1 cellular context compared by ENCODE assay signal in the genomic region with DNA sequence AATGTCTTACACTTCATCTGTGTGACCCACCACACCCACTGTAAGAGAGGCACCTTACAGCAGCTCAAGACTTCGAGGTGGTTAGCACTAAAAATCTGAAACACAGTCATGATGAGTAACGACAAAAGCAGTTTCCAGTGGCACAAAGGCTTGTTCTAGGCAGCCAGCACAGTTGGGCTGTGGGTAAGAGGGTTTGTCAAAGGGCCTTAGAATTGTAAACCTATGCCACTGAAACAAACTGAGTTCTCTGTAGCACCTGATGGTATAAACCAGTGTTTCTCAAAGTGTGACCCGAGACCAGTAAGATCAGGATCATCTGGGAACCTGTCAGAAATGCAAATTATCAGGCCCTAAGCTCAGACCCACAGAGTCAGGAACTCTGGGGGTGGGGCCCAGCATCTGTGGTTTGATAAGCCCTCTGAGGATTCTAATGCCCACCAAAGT.
TF ChIP-seq lines count a peak whose summit lies in the region.

No MANE protein-coding gene starts in this region.

TF ChIP-seq in GM23338, 12 proteins besides CTCF, POLR2A, EP300 and RAD21 (continued from another document):
- TF ChIP-seq, protein P1, sequence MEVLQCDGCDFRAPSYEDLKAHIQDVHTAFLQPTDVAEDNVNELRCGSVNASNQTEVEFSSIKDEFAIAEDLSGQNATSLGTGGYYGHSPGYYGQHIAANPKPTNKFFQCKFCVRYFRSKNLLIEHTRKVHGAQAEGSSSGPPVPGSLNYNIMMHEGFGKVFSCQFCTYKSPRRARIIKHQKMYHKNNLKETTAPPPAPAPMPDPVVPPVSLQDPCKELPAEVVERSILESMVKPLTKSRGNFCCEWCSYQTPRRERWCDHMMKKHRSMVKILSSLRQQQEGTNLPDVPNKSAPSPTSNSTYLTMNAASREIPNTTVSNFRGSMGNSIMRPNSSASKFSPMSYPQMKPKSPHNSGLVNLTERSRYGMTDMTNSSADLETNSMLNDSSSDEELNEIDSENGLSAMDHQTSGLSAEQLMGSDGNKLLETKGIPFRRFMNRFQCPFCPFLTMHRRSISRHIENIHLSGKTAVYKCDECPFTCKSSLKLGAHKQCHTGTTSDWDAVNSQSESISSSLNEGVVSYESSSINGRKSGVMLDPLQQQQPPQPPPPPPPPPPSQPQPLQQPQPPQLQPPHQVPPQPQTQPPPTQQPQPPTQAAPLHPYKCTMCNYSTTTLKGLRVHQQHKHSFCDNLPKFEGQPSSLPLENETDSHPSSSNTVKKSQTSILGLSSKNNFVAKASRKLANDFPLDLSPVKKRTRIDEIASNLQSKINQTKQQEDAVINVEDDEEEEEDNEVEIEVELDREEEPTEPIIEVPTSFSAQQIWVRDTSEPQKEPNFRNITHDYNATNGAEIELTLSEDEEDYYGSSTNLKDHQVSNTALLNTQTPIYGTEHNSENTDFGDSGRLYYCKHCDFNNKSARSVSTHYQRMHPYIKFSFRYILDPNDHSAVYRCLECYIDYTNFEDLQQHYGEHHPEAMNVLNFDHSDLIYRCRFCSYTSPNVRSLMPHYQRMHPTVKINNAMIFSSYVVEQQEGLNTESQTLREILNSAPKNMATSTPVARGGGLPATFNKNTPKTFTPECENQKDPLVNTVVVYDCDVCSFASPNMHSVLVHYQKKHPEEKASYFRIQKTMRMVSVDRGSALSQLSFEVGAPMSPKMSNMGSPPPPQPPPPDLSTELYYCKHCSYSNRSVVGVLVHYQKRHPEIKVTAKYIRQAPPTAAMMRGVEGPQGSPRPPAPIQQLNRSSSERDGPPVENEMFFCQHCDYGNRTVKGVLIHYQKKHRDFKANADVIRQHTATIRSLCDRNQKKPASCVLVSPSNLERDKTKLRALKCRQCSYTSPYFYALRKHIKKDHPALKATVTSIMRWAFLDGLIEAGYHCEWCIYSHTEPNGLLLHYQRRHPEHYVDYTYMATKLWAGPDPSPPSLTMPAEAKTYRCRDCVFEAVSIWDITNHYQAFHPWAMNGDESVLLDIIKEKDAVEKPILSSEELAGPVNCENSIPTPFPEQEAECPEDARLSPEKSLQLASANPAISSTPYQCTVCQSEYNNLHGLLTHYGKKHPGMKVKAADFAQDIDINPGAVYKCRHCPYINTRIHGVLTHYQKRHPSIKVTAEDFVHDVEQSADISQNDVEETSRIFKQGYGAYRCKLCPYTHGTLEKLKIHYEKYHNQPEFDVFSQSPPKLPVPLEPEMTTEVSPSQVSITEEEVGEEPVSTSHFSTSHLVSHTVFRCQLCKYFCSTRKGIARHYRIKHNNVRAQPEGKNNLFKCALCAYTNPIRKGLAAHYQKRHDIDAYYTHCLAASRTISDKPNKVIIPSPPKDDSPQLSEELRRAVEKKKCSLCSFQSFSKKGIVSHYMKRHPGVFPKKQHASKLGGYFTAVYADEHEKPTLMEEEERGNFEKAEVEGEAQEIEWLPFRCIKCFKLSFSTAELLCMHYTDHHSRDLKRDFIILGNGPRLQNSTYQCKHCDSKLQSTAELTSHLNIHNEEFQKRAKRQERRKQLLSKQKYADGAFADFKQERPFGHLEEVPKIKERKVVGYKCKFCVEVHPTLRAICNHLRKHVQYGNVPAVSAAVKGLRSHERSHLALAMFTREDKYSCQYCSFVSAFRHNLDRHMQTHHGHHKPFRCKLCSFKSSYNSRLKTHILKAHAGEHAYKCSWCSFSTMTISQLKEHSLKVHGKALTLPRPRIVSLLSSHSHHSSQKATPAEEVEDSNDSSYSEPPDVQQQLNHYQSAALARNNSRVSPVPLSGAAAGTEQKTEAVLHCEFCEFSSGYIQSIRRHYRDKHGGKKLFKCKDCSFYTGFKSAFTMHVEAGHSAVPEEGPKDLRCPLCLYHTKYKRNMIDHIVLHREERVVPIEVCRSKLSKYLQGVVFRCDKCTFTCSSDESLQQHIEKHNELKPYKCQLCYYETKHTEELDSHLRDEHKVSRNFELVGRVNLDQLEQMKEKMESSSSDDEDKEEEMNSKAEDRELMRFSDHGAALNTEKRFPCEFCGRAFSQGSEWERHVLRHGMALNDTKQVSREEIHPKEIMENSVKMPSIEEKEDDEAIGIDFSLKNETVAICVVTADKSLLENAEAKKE (CRISPR knock-in tag; IDR thresholded peaks at IDR 0.05) = no peak
- TF ChIP-seq ZNF114 (CRISPR knock-in tag; IDR thresholded peaks at IDR 0.05) (no peak), EZH2 (IDR thresholded peaks at IDR 0.05; ENCODE audit: low read depth, unreplicated experiment) (no peak)
- TF ChIP-seq, protein P2, sequence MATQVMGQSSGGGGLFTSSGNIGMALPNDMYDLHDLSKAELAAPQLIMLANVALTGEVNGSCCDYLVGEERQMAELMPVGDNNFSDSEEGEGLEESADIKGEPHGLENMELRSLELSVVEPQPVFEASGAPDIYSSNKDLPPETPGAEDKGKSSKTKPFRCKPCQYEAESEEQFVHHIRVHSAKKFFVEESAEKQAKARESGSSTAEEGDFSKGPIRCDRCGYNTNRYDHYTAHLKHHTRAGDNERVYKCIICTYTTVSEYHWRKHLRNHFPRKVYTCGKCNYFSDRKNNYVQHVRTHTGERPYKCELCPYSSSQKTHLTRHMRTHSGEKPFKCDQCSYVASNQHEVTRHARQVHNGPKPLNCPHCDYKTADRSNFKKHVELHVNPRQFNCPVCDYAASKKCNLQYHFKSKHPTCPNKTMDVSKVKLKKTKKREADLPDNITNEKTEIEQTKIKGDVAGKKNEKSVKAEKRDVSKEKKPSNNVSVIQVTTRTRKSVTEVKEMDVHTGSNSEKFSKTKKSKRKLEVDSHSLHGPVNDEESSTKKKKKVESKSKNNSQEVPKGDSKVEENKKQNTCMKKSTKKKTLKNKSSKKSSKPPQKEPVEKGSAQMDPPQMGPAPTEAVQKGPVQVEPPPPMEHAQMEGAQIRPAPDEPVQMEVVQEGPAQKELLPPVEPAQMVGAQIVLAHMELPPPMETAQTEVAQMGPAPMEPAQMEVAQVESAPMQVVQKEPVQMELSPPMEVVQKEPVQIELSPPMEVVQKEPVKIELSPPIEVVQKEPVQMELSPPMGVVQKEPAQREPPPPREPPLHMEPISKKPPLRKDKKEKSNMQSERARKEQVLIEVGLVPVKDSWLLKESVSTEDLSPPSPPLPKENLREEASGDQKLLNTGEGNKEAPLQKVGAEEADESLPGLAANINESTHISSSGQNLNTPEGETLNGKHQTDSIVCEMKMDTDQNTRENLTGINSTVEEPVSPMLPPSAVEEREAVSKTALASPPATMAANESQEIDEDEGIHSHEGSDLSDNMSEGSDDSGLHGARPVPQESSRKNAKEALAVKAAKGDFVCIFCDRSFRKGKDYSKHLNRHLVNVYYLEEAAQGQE (IDR thresholded peaks at IDR 0.05; ENCODE audit: unreplicated experiment) = no peak
TF ChIP-seq in GM23338: peak in this region for 0.
